Comparison of ENCODE assay signal across 8 cellular contexts in the genomic region with DNA sequence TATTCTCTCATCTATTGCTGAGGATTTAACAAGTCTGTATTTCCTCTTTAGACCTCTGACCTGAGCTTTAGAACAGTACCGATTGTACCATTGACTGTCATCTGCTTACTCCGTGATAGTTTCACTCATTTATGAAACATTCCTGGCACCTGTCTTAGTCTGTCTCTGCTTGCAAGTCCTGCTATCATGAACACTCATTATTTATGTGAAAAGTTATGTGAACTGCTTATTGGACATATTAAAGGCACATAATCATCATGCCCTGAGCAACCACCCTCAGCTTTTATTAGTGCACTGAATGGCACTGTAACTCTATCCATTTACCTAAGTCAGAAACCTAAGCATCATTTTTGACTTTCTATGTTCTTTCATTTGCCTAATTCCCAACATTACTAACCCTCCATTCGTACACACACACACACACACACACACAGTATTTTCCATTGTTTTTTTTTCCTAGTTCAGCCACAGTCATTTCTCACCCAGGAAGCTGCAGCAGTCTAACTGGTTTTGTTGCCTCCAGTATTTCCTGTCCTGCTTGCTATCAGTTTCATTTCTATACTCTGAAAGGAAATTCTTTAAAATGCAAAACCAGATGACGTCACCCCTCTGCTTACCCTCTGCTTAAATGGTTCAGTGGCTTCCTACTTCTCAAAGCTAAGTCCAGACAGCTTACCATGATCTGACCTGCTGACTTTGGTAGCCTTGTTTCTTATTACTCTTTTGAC.
A peak's percentile ranks its signal among the peaks of the same experiment; 100 is the strongest.
DNase-seq lines count a peak whose midpoint lies in the region; ATAC-seq and TF ChIP-seq lines count a peak whose summit lies in the region.

No MANE protein-coding gene starts in this region.

- H3K27ac ChIP-seq in coronary artery, result no peak overlapping the region

- H3K4me3 ChIP-seq in AG04449 (ENCODE audit: low read depth, low read length), result peak overlapping the region; percentile 21
- H3K4me3 ChIP-seq in coronary artery, result no peak overlapping the region

- DNase-seq in AG04449 (ENCODE audit: low read depth, low spot score), result peak; percentile 69
- DNase-seq in NOMO-1 (lab: John Stamatoyannopoulos, UW; ENCODE audit: unreplicated experiment in 2 of 2), result peak; percentile 43 to 92
- DNase-seq in activated gamma-delta T cell treated with anti-CD3 and anti-CD28 coated beads, Interleukin-2, amount 50 U/mL, for 16 hours (ENCODE audit: low read depth), result peak; percentile 33
- no peak for DNase-seq in left ventricle myocardium superior
- DNase-seq in stimulated activated CD4-positive, alpha-beta T cell treated with anti-CD3 and anti-CD28 coated beads, Interleukin-12 subunit alpha, Interleukin-12 subunit beta, amount 100 ng/mL, for 4 hours, result peak; percentile 15
- DNase-seq in coronary artery (ENCODE audit: low spot score), result no peak

- TF ChIP-seq CTCF in AG04449 (IDR thresholded peaks at IDR 0.05; ENCODE audit: insufficient read depth, low read length, missing control alignments) (no peak), coronary artery (IDR thresholded peaks at IDR 0.05) (no peak)

- CTCF ChIA-PET in AG04449 (lab: Yijun Ruan, JAX), result interaction anchor here (1.2 to 2.2 kb wide), 4 partner anchors 10 to 77 kb away, joined by 3 to 9 read pairs (median 3); a partner anchor contains a TSS

- intact Hi-C loops in left ventricle myocardium superior (cut with micrococcal nuclease), result no loop called here

- ATAC-seq in GM18870 (IDR thresholded peaks at IDR 0.05; ENCODE audit: unreplicated experiment), result peak; percentile 98
- peak; percentile 100 for ATAC-seq in HG03066 (IDR thresholded peaks at IDR 0.05; ENCODE audit: low read depth, unreplicated experiment)
- peak; percentile 56 for ATAC-seq in left ventricle myocardium superior

- POLR2A ChIA-PET in AG04449 (lab: Yijun Ruan, JAX), result interaction anchor here (0.8 kb wide), 1 partner anchor 77 kb away, joined by 4 read pairs; a partner anchor contains a TSS

Comparison
In these comparisons a context has a peak if more than half of its experiments do, and no peak if none do; other contexts are left out.
1. DNase-seq: peak in AG04449 (single experiment), NOMO-1 (2 of 2), activated gamma-delta T cell treated with anti-CD3 and anti-CD28 coated beads, Interleukin-2, amount 50 U/mL, for 16 hours (single experiment) and stimulated activated CD4-positive, alpha-beta T cell treated with anti-CD3 and anti-CD28 coated beads, Interleukin-12 subunit alpha, Interleukin-12 subunit beta, amount 100 ng/mL, for 4 hours (single experiment); none in left ventricle myocardium superior (single experiment) and coronary artery (single experiment).
2. Peak in every context shown above with its lines, with median percentiles within 50 percentile points of each other: ATAC-seq.